In the genomic region with DNA sequence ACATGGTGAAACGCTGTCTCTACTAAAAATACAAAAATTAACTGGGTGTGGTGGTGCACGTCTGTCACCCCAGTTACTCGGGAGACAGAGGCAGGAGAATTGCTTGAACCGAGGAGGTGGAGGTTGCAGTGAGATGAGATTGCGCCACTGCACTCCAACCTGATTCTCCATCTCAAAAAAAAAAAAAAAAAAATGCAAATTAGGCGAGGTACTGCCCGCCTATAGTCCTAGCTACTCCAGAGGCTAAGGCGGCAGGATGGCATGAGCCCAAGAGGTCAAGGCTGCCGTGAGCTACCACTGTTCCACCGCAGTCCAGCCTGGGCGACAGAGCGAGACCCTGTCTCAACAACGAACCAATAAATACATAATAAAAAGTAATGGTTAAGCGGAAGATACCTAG, we compare ENCODE assay signal across 7 cellular contexts. TPM values are rescaled to one million over a fixed set of nuclear protein-coding genes. Genes with fewer than 3 reads are reported as not detected.
DNase-seq lines count a peak whose midpoint lies in the region; ATAC-seq, FAIRE-seq and TF ChIP-seq lines count a peak whose summit lies in the region.

No MANE protein-coding gene starts in this region.

- ATAC-seq in psoas muscle, result no peak

- H3K4me1 ChIP-seq in GM23248 (ENCODE audit: insufficient read depth), result peaks cover 25% of the 10 kb centered on the region
- H3K4me1 ChIP-seq in endothelial cell of umbilical vein (ENCODE audit: control insufficient read depth, extremely low read depth, insufficient read depth, low read length), result peaks cover 33% of the 10 kb centered on the region
- H3K4me1 ChIP-seq in psoas muscle, result peaks cover 36% of the 10 kb centered on the region

- 68 to 70% methylated on average over 14 of the region's 14 CpGs for WGBS in GM23248 (ENCODE audit: low coverage in 1 of 2, low lambda C conversion rate in 2 of 2, missing lambda C conversion rate in 2 of 2), 2 experiments
- WGBS in psoas muscle, 3 donors, result 72 to 76% (median 74%) methylated on average over 14 of the region's 14 CpGs

- H3K27me3 ChIP-seq in GM23248 (replicated peaks; ENCODE audit: insufficient read depth) (no peaks in the 10 kb centered on the region), endothelial cell of umbilical vein (ENCODE audit: control insufficient read depth in 2 of 2, insufficient read depth in 2 of 2, low read length in 2 of 2) (no peaks in the 10 kb centered on the region), psoas muscle (ENCODE audit: insufficient read depth in 3 of 3, low read length in 2 of 3) (no peaks in the 10 kb centered on the region)

- H3K79me2 ChIP-seq in GM23248 (ENCODE audit: insufficient read depth), result peaks cover 38% of the 10 kb centered on the region
- peaks cover 38% of the 10 kb centered on the region for H3K79me2 ChIP-seq in endothelial cell of umbilical vein (ENCODE audit: control insufficient read depth, insufficient read depth, low read length)

- H3K9me3 ChIP-seq in GM23248 (ENCODE audit: low read depth), result no peaks in the 10 kb centered on the region
- no peaks in the 10 kb centered on the region for H3K9me3 ChIP-seq in endothelial cell of umbilical vein (replicated peaks; ENCODE audit: control insufficient read depth, insufficient read depth, low read length)
- H3K9me3 ChIP-seq in psoas muscle, result no peaks in the 10 kb centered on the region

- no peaks in the 10 kb centered on the region for H3K9me1 ChIP-seq in endothelial cell of umbilical vein (replicated peaks; ENCODE audit: control insufficient read depth, extremely low read depth, insufficient read depth, low read length)

- H3K9me2 ChIP-seq in GM23248 (ENCODE audit: insufficient read depth), result no peaks in the 10 kb centered on the region

- dilution Hi-C loops in endothelial cell of umbilical vein (cut with MboI; ENCODE audit: extremely low pct_ligation_motif_present, low sequenced_read_pairs), result no loop called here

- TF ChIP-seq CTCF in endothelial cell of umbilical vein (IDR thresholded peaks at IDR 0.05; ENCODE audit: extremely low read depth in 1 of 2, insufficient read depth in 1 of 2, low read depth in 1 of 2, low read length in 2 of 2) (no peak), psoas muscle (IDR thresholded peaks at IDR 0.05) (no peak)

- H3K4me2 ChIP-seq in GM23248 (ENCODE audit: unreplicated experiment), result peak overlapping the region; percentile 94
- H3K4me2 ChIP-seq in endothelial cell of umbilical vein (ENCODE audit: insufficient read depth, low read length), result peak overlapping the region; percentile 76

- no TSS peak for BruUV-seq in endothelial cell of umbilical vein (replicated peaks; lab: Mats Ljungman, UMichigan)

- H3K27ac ChIP-seq in GM23248 (peak overlapping the region; percentile 89), endothelial cell of umbilical vein (ENCODE audit: insufficient read depth, low read depth, low read length) (no peak overlapping the region), psoas muscle (peak overlapping the region; percentile 97)

- DNase-seq in GM23248, result no peak
- DNase-seq in NOMO-1 treated with dmso at 0.1 percent for 144 hours (lab: John Stamatoyannopoulos, UW; ENCODE audit: unreplicated experiment), result peak; percentile 52
- no peak for DNase-seq in endothelial cell of umbilical vein (ENCODE audit: low read depth, low spot score)
- no peak for DNase-seq in psoas muscle
- DNase-seq in stimulated activated CD4-positive, alpha-beta T cell treated with anti-CD3 and anti-CD28 coated beads, Interleukin-15, amount 100 ng/mL, for 24 hours, result no peak
- DNase-seq in middle frontal gyrus (ENCODE audit: extremely low spot score, low spot score), result no peak
- DNase-seq in NCI-H226, result no peak

- H4K20me1 ChIP-seq in GM23248 (ENCODE audit: insufficient read depth), result peaks cover 4% of the 10 kb centered on the region; the same call in 1 of the 2 replicates
- H4K20me1 ChIP-seq in endothelial cell of umbilical vein (replicated peaks; ENCODE audit: control insufficient read depth, extremely low read depth, insufficient read depth, low read length), result no peaks in the 10 kb centered on the region

- TF ChIP-seq POLR2A in endothelial cell of umbilical vein (IDR thresholded peaks at IDR 0.05; ENCODE audit: low read depth, low read length), result no peak

- H3F3A ChIP-seq in GM23248 (ENCODE audit: insufficient read depth), result peaks cover 30% of the 10 kb centered on the region

- peak overlapping the region; percentile 92 for H2AFZ ChIP-seq in GM23248
- H2AFZ ChIP-seq in endothelial cell of umbilical vein (ENCODE audit: low read depth, low read length), result no peak overlapping the region

- H3K36me3 ChIP-seq in GM23248 (ENCODE audit: low read depth) (peaks cover 13% of the 10 kb centered on the region; the same call in 1 of the 2 replicates), endothelial cell of umbilical vein (ENCODE audit: control insufficient read depth in 2 of 2, extremely low read depth in 1 of 2, insufficient read depth in 2 of 2, low read length in 2 of 2) (no peaks in the 10 kb centered on the region), psoas muscle (ENCODE audit: insufficient read depth in 1 of 2, low read depth in 1 of 2) (peaks cover 0 to 12% of the 10 kb centered on the region in 2 donors)

- intact Hi-C loops in endothelial cell of umbilical vein (cut with micrococcal nuclease) (loop anchor here (5.0 kb wide), 1 partner anchor 41 kb away; no protein-coding TSS in a partner anchor), psoas muscle (cut with DNase I) (loop anchor here (5.0 kb wide), 2 partner anchors 66 to 106 kb away; no protein-coding TSS in a partner anchor)

- H3K4me3 ChIP-seq in GM23248, result peak overlapping the region; percentile 90
- peak overlapping the region in 1 of 3 experiments; percentile 57 for H3K4me3 ChIP-seq in endothelial cell of umbilical vein (replicated peaks in 1 of 3; ENCODE audit: insufficient read depth in 1 of 3, low read depth in 1 of 3, low read length in 3 of 3)
- peak overlapping the region; percentile 96 for H3K4me3 ChIP-seq in psoas muscle

- POLR2A ChIA-PET in endothelial cell of umbilical vein (lab: Charles Lee), result interaction anchor here (1.5 kb wide), 1 partner anchor 106 kb away, joined by 3 read pairs; no protein-coding TSS in a partner anchor

- in situ Hi-C loops in GM23248 (cut with MboI), result no loop called here

- CTCF ChIA-PET in endothelial cell of umbilical vein (lab: Charles Lee), result interaction anchor here (2.1 kb wide), 1 partner anchor 90 kb away, joined by 6 read pairs; a partner anchor contains a TSS

- FAIRE-seq in endothelial cell of umbilical vein (lab: Jason Lieb, UNC), result no peak

- H3K9ac ChIP-seq in GM23248 (peak overlapping the region; percentile 98), endothelial cell of umbilical vein (replicated peaks; ENCODE audit: extremely low read depth, insufficient read depth, low read length) (no peak overlapping the region)

TF ChIP-seq in endothelial cell of umbilical vein, 7 proteins besides CTCF, POLR2A, EP300 and RAD21:
- TF ChIP-seq MYC (IDR thresholded peaks at IDR 0.05; ENCODE audit: low read depth, low read length), result no peak
- TF ChIP-seq POLR2AphosphoS5 (IDR thresholded peaks at IDR 0.05; ENCODE audit: insufficient read depth, low read depth, low read length), result no peak
- no peak for TF ChIP-seq GATA2 (IDR thresholded peaks at IDR 0.05; ENCODE audit: insufficient read depth, insufficient read length, low read depth, low read length)
- TF ChIP-seq JUN (IDR thresholded peaks at IDR 0.05; ENCODE audit: borderline replicate concordance, insufficient read depth, insufficient read length, low read depth), result no peak
TF ChIP-seq in endothelial cell of umbilical vein: peak in this region for 0.

RNA-seq across cellular contexts. Expression of a gene that starts 1.1 kb away (rescaled TPM):
- 261 and 305 TPM in 2 replicates for total RNA-seq in GM23248 (2014; rRNA removed; shearing (Covaris generic))
- polyA plus RNA-seq in GM23248 (2016; fragmentation: Nextera tagmentation; extraction: Ambion mirVana), result 228 and 235 TPM in 2 replicates
- 415 and 434 TPM in 2 replicates for total RNA-seq in endothelial cell of umbilical vein
- 334 and 406 TPM in 2 replicates for polyA plus RNA-seq in endothelial cell of umbilical vein
- polyA plus RNA-seq in endothelial cell of umbilical vein (2011; cell fraction: cytosol; rRNA removed), result 342 and 346 TPM in 2 replicates
- 236 and 266 TPM in 2 replicates for polyA plus RNA-seq in endothelial cell of umbilical vein (2011; cell fraction: nucleus; rRNA removed)
- 288 and 322 TPM in 2 replicates for polyA plus RNA-seq in endothelial cell of umbilical vein (2012)
- polyA minus RNA-seq in endothelial cell of umbilical vein, result 356 and 377 TPM in 2 replicates
- polyA minus RNA-seq in endothelial cell of umbilical vein (2011; cell fraction: cytosol; rRNA and poly(A)+ RNA removed), result 143 TPM
- polyA minus RNA-seq in endothelial cell of umbilical vein (2011; cell fraction: nucleus; rRNA and poly(A)+ RNA removed), result 129 and 131 TPM in 2 replicates
- 100 to 1,000 TPM; 223 to 327 (median 284) TPM for total RNA-seq in psoas muscle
- polyA plus RNA-seq in psoas muscle, result 100 to 1,000 TPM; 196 to 263 (median 221) TPM

RNA-seq across cellular contexts. Expression of a gene that starts 36.7 kb away (rescaled TPM):
- 0.97 TPM in 1 of 2 replicates, not detected in the other for total RNA-seq in GM23248 (2014; rRNA removed; shearing (Covaris generic))
- polyA plus RNA-seq in GM23248 (2016; fragmentation: Nextera tagmentation; extraction: Ambion mirVana), result 0.60 and 0.73 TPM in 2 replicates
- 1.1 and 1.8 TPM in 2 replicates for total RNA-seq in endothelial cell of umbilical vein
- 0.57 and 1.0 TPM in 2 replicates for polyA plus RNA-seq in endothelial cell of umbilical vein
- polyA plus RNA-seq in endothelial cell of umbilical vein (2011; cell fraction: cytosol; rRNA removed), result 0.28 and 0.52 TPM in 2 replicates
- polyA plus RNA-seq in endothelial cell of umbilical vein (2011; cell fraction: nucleus; rRNA removed), result 3.3 and 3.8 TPM in 2 replicates
- polyA plus RNA-seq in endothelial cell of umbilical vein (2012), result 0.61 and 0.84 TPM in 2 replicates
- polyA minus RNA-seq in endothelial cell of umbilical vein, result 0.36 and 1.3 TPM in 2 replicates
- polyA minus RNA-seq in endothelial cell of umbilical vein (2011; cell fraction: cytosol; rRNA and poly(A)+ RNA removed), result not detected
- polyA minus RNA-seq in endothelial cell of umbilical vein (2011; cell fraction: nucleus; rRNA and poly(A)+ RNA removed), result 0.96 and 1.5 TPM in 2 replicates
- total RNA-seq in psoas muscle, result 1 to 10 TPM; 1.9 to 3.3 (median 2.7) TPM
- polyA plus RNA-seq in psoas muscle, result 1 to 10 TPM; 1.2 to 3.4 (median 2.9) TPM
